In the genomic region with DNA sequence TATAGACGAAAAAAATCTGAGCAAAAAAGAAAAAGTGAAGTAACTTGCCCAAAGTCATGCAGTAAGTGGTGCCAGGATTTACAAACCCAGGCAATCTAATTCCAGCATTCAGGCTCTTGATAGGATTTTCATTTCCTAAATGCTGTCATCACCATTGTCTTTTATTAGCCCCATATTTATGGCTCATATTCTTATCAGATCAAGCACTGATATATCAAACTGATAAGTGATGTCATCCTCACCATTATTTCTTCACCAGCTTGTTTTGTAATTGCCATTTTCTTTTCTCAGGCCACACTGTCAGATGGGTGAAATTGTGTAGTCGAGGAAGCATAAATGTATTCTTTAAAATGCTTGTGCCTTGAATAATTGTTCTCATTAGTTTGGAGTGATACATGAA, we compare ENCODE assay signal across 1 cellular context.
TF ChIP-seq lines count a peak whose summit lies in the region.

No MANE protein-coding gene starts in this region.

TF ChIP-seq in GM12878, 131 proteins besides CTCF, POLR2A, EP300 and RAD21:
- TF ChIP-seq EZH2 (IDR thresholded peaks at IDR 0.05; ENCODE audit: borderline replicate concordance, control insufficient read depth, low read depth, low read length) (no peak), CBX3 (IDR thresholded peaks at IDR 0.05; ENCODE audit: borderline replicate concordance, low read depth) (no peak), MYC (IDR thresholded peaks at IDR 0.05; ENCODE audit: insufficient read depth, insufficient read length, insufficient replicate concordance, low read length, severe bottlenecking) (no peak), ATF7 (IDR thresholded peaks at IDR 0.05; ENCODE audit: low read depth) (0 out of 2 replicates have a peak, but pooled peaks have one; percentile 23), TBL1XR1 (IDR thresholded peaks at IDR 0.05; ENCODE audit: low read depth, low read length) (no peak)
- TF ChIP-seq, protein P1, sequence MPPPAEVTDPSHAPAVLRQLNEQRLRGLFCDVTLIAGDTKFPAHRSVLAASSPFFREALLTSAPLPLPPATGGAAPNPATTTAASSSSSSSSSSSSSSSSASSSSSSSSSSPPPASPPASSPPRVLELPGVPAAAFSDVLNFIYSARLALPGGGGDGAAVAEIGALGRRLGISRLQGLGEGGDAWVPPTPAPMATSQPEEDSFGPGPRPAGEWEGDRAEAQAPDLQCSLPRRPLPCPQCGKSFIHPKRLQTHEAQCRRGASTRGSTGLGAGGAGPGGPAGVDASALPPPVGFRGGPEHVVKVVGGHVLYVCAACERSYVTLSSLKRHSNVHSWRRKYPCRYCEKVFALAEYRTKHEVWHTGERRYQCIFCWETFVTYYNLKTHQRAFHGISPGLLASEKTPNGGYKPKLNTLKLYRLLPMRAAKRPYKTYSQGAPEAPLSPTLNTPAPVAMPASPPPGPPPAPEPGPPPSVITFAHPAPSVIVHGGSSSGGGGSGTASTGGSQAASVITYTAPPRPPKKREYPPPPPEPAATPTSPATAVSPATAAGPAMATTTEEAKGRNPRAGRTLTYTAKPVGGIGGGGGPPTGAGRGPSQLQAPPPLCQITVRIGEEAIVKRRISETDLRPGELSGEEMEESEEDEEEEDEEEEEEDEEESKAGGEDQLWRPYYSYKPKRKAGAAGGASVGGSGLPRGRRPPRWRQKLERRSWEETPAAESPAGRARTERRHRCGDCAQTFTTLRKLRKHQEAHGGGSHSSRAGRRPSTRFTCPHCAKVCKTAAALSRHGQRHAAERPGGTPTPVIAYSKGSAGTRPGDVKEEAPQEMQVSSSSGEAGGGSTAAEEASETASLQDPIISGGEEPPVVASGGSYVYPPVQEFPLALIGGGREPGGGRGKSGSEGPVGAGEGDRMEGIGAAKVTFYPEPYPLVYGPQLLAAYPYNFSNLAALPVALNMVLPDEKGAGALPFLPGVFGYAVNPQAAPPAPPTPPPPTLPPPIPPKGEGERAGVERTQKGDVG (CRISPR knock-in tag; IDR thresholded peaks at IDR 0.05) = no peak
TF ChIP-seq in GM12878: peak in this region for 1.
